Comparison of ENCODE assay signal across 14 cellular contexts in genomic region chr3:174955513-174956001, GRCh38.
A peak's percentile ranks its signal among the peaks of the same experiment; 100 is the strongest.
DNase-seq lines count a peak whose midpoint lies in the region; ATAC-seq and TF ChIP-seq lines count a peak whose summit lies in the region.
"Had no signal": no experiment of that assay in that cellular context is flagged by ENCODE, and none has a peak within 500 bp of the region (broad histone marks: within the 10 kb centered on the region; RNA-seq: fewer than 3 reads in every experiment).

No MANE protein-coding gene starts in this region.

- H3K27ac ChIP-seq in PC-3 (ENCODE audit: low read length), result peak overlapping the region; percentile 81
- H3K27ac ChIP-seq in naive thymus-derived CD4-positive, alpha-beta T cell (ENCODE audit: low read depth, low read length), result no peak overlapping the region

- POLR2A ChIA-PET in PC-3 (lab: Charles Lee; ENCODE audit: unreplicated experiment), result no interaction called here
- POLR2A ChIA-PET in naive thymus-derived CD4-positive, alpha-beta T cell (lab: Charles Lee), result no interaction called here

- H3K9me2 ChIP-seq in PC-3 (replicated peaks; ENCODE audit: low read length), result no peaks in the 10 kb centered on the region

- ATAC-seq in PC-3, result peak; percentile 84
- ATAC-seq in esophagus mucosa, result peak; percentile 55
- ATAC-seq in naive thymus-derived CD4-positive, alpha-beta T cell, result no peak

- CTCF ChIA-PET in PC-3 (lab: Charles Lee), result no interaction called here
- CTCF ChIA-PET in naive thymus-derived CD4-positive, alpha-beta T cell (lab: Charles Lee), result no interaction called here

- H3K27me3 Mint-ChIP-seq in naive thymus-derived CD4-positive, alpha-beta T cell, result no peaks in the 10 kb centered on the region
- H3K27me3 Mint-ChIP-seq: central memory CD8-positive, alpha-beta T cell had no signal

- H4K20me1 ChIP-seq in PC-3 (ENCODE audit: low read length), result no peaks in the 10 kb centered on the region

- H3K4me1 ChIP-seq in PC-3 (ENCODE audit: insufficient read depth, low read length), result peaks cover 61% of the 10 kb centered on the region
- no peaks in the 10 kb centered on the region for H3K4me1 ChIP-seq in naive thymus-derived CD4-positive, alpha-beta T cell (ENCODE audit: control insufficient read depth in 2 of 2, insufficient read depth in 2 of 2, low read length in 2 of 2)

- DNase-seq in GM03348 (ENCODE audit: low spot score), result peak; percentile 31
- DNase-seq in PC-3, result peak; percentile 90
- DNase-seq in posterior vena cava (ENCODE audit: low spot score), result peak; percentile 72
- no peak for DNase-seq in D341Med (ENCODE audit: low spot score)
- DNase-seq in GM19240 (ENCODE audit: insufficient read length, low spot score), result no peak
- DNase-seq in cerebellum (ENCODE audit: low spot score), result no peak
- DNase-seq in naive thymus-derived CD4-positive, alpha-beta T cell, result no peak
- DNase-seq: activated CD4-positive, alpha-beta T cell treated with anti-CD3 and anti-CD28 coated beads, Interleukin-2, amount 50 U/mL, for 1 hour; activated gamma-delta T cell; NCI-H1417; posterior cingulate gyrus had no signal

- H2AFZ ChIP-seq in PC-3 (ENCODE audit: low read length), result no peak overlapping the region

- H3K27me3 ChIP-seq in PC-3 (ENCODE audit: low read length), result no peaks in the 10 kb centered on the region
- H3K27me3 ChIP-seq in naive thymus-derived CD4-positive, alpha-beta T cell (ENCODE audit: control insufficient read depth in 2 of 2, insufficient read depth in 2 of 2, low read length in 2 of 2), result no peaks in the 10 kb centered on the region

- H3K4me1 Mint-ChIP-seq in naive thymus-derived CD4-positive, alpha-beta T cell, result no peaks in the 10 kb centered on the region
- H3K4me1 Mint-ChIP-seq: central memory CD8-positive, alpha-beta T cell had no signal

- intact Hi-C loops in PC-3 (cut with micrococcal nuclease) (loop anchor here (2.0 to 10.0 kb wide), 4 partner anchors 93 to 831 kb away; no protein-coding TSS in a partner anchor), posterior vena cava (cut with DNase I) (no loop called here)
- intact Hi-C loops in naive thymus-derived CD4-positive, alpha-beta T cell (cut with micrococcal nuclease), result no loop called here

- H3K4me2 ChIP-seq in PC-3 (ENCODE audit: low read length), result peak overlapping the region; percentile 63

- no peak overlapping the region for H3K27ac Mint-ChIP-seq in naive thymus-derived CD4-positive, alpha-beta T cell

- no peaks in the 10 kb centered on the region for H3K79me2 ChIP-seq in PC-3 (ENCODE audit: low read length)

- H3K9ac ChIP-seq in PC-3 (ENCODE audit: low read length), result peak overlapping the region; percentile 33; the same call in 1 of the 2 replicates

- 0 out of 2 replicates have a peak overlapping the region, but pooled peaks have one; percentile 2 for H3K4me3 ChIP-seq in PC-3 (ENCODE audit: low read length)
- no peak overlapping the region for H3K4me3 ChIP-seq in naive thymus-derived CD4-positive, alpha-beta T cell (ENCODE audit: low read length)
- H3K4me3 ChIP-seq: lung had no signal

- no peaks in the 10 kb centered on the region for H3K36me3 ChIP-seq in PC-3 (ENCODE audit: low read depth, low read length)
- no peaks in the 10 kb centered on the region for H3K36me3 ChIP-seq in naive thymus-derived CD4-positive, alpha-beta T cell (ENCODE audit: control insufficient read depth in 2 of 3, insufficient read depth in 3 of 3, low read length in 3 of 3)

- no peak for TF ChIP-seq CTCF in PC-3 (conservative IDR thresholded peaks at IDR 0.05; ENCODE audit: low read depth, low read length)

- H3K36me3 Mint-ChIP-seq in naive thymus-derived CD4-positive, alpha-beta T cell, result no peaks in the 10 kb centered on the region

- peaks cover 0 to 5% (median 0%) of the 10 kb centered on the region in 11 donors for H3K9me3 Mint-ChIP-seq in naive thymus-derived CD4-positive, alpha-beta T cell

- no peaks in the 10 kb centered on the region for H3F3A ChIP-seq in PC-3 (ENCODE audit: low read length, unreplicated experiment)

- no peak overlapping the region for H3K4me3 Mint-ChIP-seq in naive thymus-derived CD4-positive, alpha-beta T cell
- H3K4me3 Mint-ChIP-seq: central memory CD8-positive, alpha-beta T cell had no signal

- no peaks in the 10 kb centered on the region for H3K9me3 ChIP-seq in PC-3 (ENCODE audit: low read length)
- H3K9me3 ChIP-seq in naive thymus-derived CD4-positive, alpha-beta T cell (ENCODE audit: control insufficient read depth in 2 of 3, low read length in 3 of 3), result no peaks in the 10 kb centered on the region

- no TSS peak for BruUV-seq in PC-3 (replicated peaks; lab: Mats Ljungman, UMichigan)

Comparison
In these comparisons a context has a peak if more than half of its experiments do, and no peak if none do; other contexts are left out.
1. DNase-seq: peak in GM03348 (single experiment), PC-3 (single experiment) and posterior vena cava (single experiment); none in D341Med (single experiment), GM19240 (single experiment), cerebellum (single experiment) and naive thymus-derived CD4-positive, alpha-beta T cell (0 of 9).